ENCODE assay signal across 24 cellular contexts in the genomic region with DNA sequence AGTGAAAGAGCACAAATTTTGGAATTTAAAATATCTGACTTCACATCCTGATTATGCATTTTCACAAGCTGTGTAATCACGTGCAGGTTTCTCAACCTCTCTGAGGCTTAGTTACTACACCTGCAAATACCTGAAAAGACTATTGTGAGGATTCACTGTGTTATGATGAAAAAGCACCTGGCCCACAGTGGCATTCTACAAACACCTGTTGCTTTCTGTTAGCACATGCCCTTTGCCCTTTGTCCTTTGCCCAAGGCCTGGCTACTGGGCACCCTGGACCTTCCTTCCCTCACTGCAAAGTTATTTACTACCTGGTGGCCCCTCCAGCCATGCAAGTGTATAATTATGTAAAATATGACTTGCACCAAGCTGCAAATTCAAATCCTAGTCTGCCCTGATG.
DNase-seq lines count a peak whose midpoint lies in the region; ATAC-seq, FAIRE-seq and TF ChIP-seq lines count a peak whose summit lies in the region.
"Had no signal": no experiment of that assay in that cellular context is flagged by ENCODE, and none has a peak within 500 bp of the region (broad histone marks: within the 10 kb centered on the region; RNA-seq: fewer than 3 reads in every experiment).

No MANE protein-coding gene starts in this region.

- FAIRE-seq in HepG2 (lab: Jason Lieb, UNC) = no peak
- FAIRE-seq: A204.1, D721Med, G401.6, GM12891, GM19239 had no signal

- H3K36me3 ChIP-seq in liver (ENCODE audit: control insufficient read depth in 4 of 4, insufficient read depth in 3 of 4, low read depth in 1 of 4, low read length in 3 of 4) (no peaks in the 10 kb centered on the region), HepG2 (replicated peaks in 1 of 2; ENCODE audit: control insufficient read depth in 1 of 2, insufficient read depth in 2 of 2, low read length in 2 of 2) (no peaks in the 10 kb centered on the region), HEK293 (ENCODE audit: control insufficient read depth in 2 of 2, insufficient read depth in 1 of 2, low read length in 2 of 2) (no peaks in the 10 kb centered on the region), trophoblast cell (ENCODE audit: control insufficient read depth in 1 of 2, insufficient read depth in 2 of 2, low read length in 2 of 2) (no peaks in the 10 kb centered on the region)
- H3K36me3 ChIP-seq: BE2C, BLaER1 had no signal

- TF ChIP-seq EP300 in HepG2 (IDR thresholded peaks at IDR 0.05; ENCODE audit: low read depth in 2 of 2, low read length in 2 of 2) (no peak), HepG2 (CRISPR knock-in tag; IDR thresholded peaks at IDR 0.05; ENCODE audit: borderline replicate concordance) (no peak)

- BruUV-seq in HepG2 (replicated peaks; lab: Mats Ljungman, UMichigan) = no TSS peak

- H2BK12ac ChIP-seq in trophoblast cell (ENCODE audit: low read length) = no peak overlapping the region

- no peak overlapping the region for H4K12ac ChIP-seq in trophoblast cell (ENCODE audit: low read depth, low read length)

- H3K18ac ChIP-seq in trophoblast cell (ENCODE audit: low read length) = no peak overlapping the region

- CTCF ChIA-PET in HepG2 (lab: Yijun Ruan, JAX; ENCODE audit: low intra/inter-chr PET ratio, low total read pairs) = no interaction called here
- CTCF ChIA-PET in HEK293 (lab: Yijun Ruan, JAX) = no interaction called here

- no peak for TF ChIP-seq POLR2A in HepG2 (IDR thresholded peaks at IDR 0.05; ENCODE audit: insufficient read depth in 1 of 2, low read depth in 2 of 2, low read length in 2 of 2)
- TF ChIP-seq POLR2A in erythroblast (IDR thresholded peaks at IDR 0.05; ENCODE audit: low read length) = no peak

- ATAC-seq in HepG2 = no peak

- no peak for TF ChIP-seq RAD21 in liver (IDR thresholded peaks at IDR 0.05)
- TF ChIP-seq RAD21 in HepG2 (CRISPR knock-in tag; IDR thresholded peaks at IDR 0.05) = no peak

- H2AFZ ChIP-seq in HepG2 (ENCODE audit: low read length) (no peak overlapping the region), trophoblast cell (ENCODE audit: insufficient read depth, low read length, poor library complexity) (no peak overlapping the region)

- WGBS in liver = 75% methylated on average over 1 of the region's 1 CpG
- 0% methylated on average over 1 of the region's 1 CpG for WGBS in HepG2 (ENCODE audit: low lambda C conversion rate)
- WGBS in trophoblast cell (ENCODE audit: extremely low coverage, insufficient coverage, insufficient read length) = no CpG with 5 or more reads among the region's 1 CpG

- H2BK5ac ChIP-seq in trophoblast cell (ENCODE audit: low read depth, low read length, poor library complexity) = no peak overlapping the region

- H3K23ac ChIP-seq in trophoblast cell (ENCODE audit: low read length) = no peak overlapping the region

- no peaks in the 10 kb centered on the region for H3K4me1 ChIP-seq in liver (ENCODE audit: control insufficient read depth in 4 of 4, insufficient read depth in 4 of 4, low read length in 3 of 4)
- no peaks in the 10 kb centered on the region for H3K4me1 ChIP-seq in HepG2 (ENCODE audit: insufficient read depth, low read length)
- no peaks in the 10 kb centered on the region for H3K4me1 ChIP-seq in HEK293 (ENCODE audit: control insufficient read depth, insufficient read depth, low read length)
- H3K4me1 ChIP-seq in trophoblast cell (ENCODE audit: control insufficient read depth in 1 of 2, insufficient read depth in 2 of 2, low read length in 2 of 2) = no peaks in the 10 kb centered on the region
- H3K4me1 ChIP-seq: BE2C, BLaER1, Caco-2 had no signal

- no peaks in the 10 kb centered on the region for H4K20me1 ChIP-seq in HepG2 (ENCODE audit: insufficient read depth, low read length)
- H4K20me1 ChIP-seq: BLaER1 had no signal

- POLR2A ChIA-PET in HepG2 (lab: Yijun Ruan, JAX) = no interaction called here
- POLR2A ChIA-PET in HEK293 (lab: Yijun Ruan, JAX) = no interaction called here

- no peak overlapping the region for H4K91ac ChIP-seq in trophoblast cell (ENCODE audit: low read depth, low read length)

- no peak overlapping the region for H2AK5ac ChIP-seq in trophoblast cell (ENCODE audit: low read length)

- TF ChIP-seq CTCF in liver (IDR thresholded peaks at IDR 0.05; ENCODE audit: low read depth, low read length, missing input control) (no peak), HepG2 (CRISPR knock-in tag; IDR thresholded peaks at IDR 0.05) (no peak), HEK293 (tag by site-specific recombination; IDR thresholded peaks at IDR 0.05) (no peak)

- H3K79me2 ChIP-seq in HepG2 (ENCODE audit: insufficient read depth, low read length) (no peaks in the 10 kb centered on the region), trophoblast cell (ENCODE audit: control insufficient read depth, insufficient read depth, low read length, poor library complexity) (no peaks in the 10 kb centered on the region)

- H3K4me2 ChIP-seq in HepG2 (ENCODE audit: low read depth, low read length) (no peak overlapping the region), trophoblast cell (ENCODE audit: low read length) (no peak overlapping the region)
- H3K4me2 ChIP-seq: BLaER1 had no signal

- no peaks in the 10 kb centered on the region for H3K27me3 ChIP-seq in liver (ENCODE audit: control insufficient read depth in 4 of 4, insufficient read depth in 4 of 4, low read length in 3 of 4)
- peaks cover 0 to 4% of the 10 kb centered on the region in 2 experiments; a peak in 1 of 5 replicates for H3K27me3 ChIP-seq in HepG2 (ENCODE audit: control insufficient read depth in 1 of 2, insufficient read depth in 2 of 2, low read length in 2 of 2)
- H3K27me3 ChIP-seq in trophoblast cell (ENCODE audit: insufficient read depth, low read length) = no peaks in the 10 kb centered on the region
- H3K27me3 ChIP-seq: BE2C, BLaER1 had no signal

- H3K27ac ChIP-seq in liver (ENCODE audit: low read depth in 1 of 2, low read length in 2 of 2) = no peak overlapping the region
- no peak overlapping the region for H3K27ac ChIP-seq in HepG2 (ENCODE audit: extremely low read length, insufficient read depth, low read length)
- H3K27ac ChIP-seq in HEK293 (ENCODE audit: extremely low read depth, low read depth, low read length) = no peak overlapping the region
- H3K27ac ChIP-seq in trophoblast cell (ENCODE audit: low read depth, low read length) = no peak overlapping the region
- H3K27ac ChIP-seq: BLaER1 had no signal

- no peaks in the 10 kb centered on the region for H3K79me1 ChIP-seq in trophoblast cell (ENCODE audit: low read length)

- DNase-seq in HepG2 (ENCODE audit: low spot score) = no peak
- DNase-seq in trophoblast cell = peak; percentile 47 to 65
- no peak for DNase-seq in SKM-1 (lab: John Stamatoyannopoulos, UW; ENCODE audit: unreplicated experiment)
- DNase-seq in erythroblast (lab: John Stamatoyannopoulos, UW) = no peak
- DNase-seq in RPMI8226 = no peak
- DNase-seq: 8988T; ACHN; BE2C; C1 segment of cervical spinal cord; Caco-2; Calu3; CD4-positive, alpha-beta memory T cell; CD4-positive, CD25-positive, alpha-beta regulatory T cell; CD8-positive, alpha-beta memory T cell; DMS79 treated with DMSO at 0.1 percent for 48 hours; GF-D8 had no signal

- no peak overlapping the region for H3K4ac ChIP-seq in trophoblast cell (ENCODE audit: low read depth, low read length)

- H4K8ac ChIP-seq in trophoblast cell (ENCODE audit: low read depth, low read length) = no peak overlapping the region

- no peak overlapping the region for H3K14ac ChIP-seq in trophoblast cell (ENCODE audit: low read length)

- no peak overlapping the region for H3K4me3 ChIP-seq in liver (ENCODE audit: low read depth in 1 of 3, low read length in 3 of 3)
- H3K4me3 ChIP-seq in HepG2 (replicated peaks in 1 of 3; ENCODE audit: insufficient read depth in 1 of 3, low read depth in 2 of 3, low read length in 3 of 3) = no peak overlapping the region
- no peak overlapping the region for H3K4me3 ChIP-seq in HEK293 (ENCODE audit: low read depth, low read length)
- H3K4me3 ChIP-seq in trophoblast cell (ENCODE audit: low read depth, low read length) = no peak overlapping the region
- H3K4me3 ChIP-seq: BLaER1 had no signal

- H3K9ac ChIP-seq in liver (ENCODE audit: low read depth in 1 of 2, low read length in 2 of 2) = no peak overlapping the region
- H3K9ac ChIP-seq in HepG2 (ENCODE audit: insufficient read depth, low read depth, low read length) = no peak overlapping the region
- H3K9ac ChIP-seq in trophoblast cell (ENCODE audit: low read length) = no peak overlapping the region
- H3K9ac ChIP-seq: BLaER1 had no signal

- H2BK120ac ChIP-seq in trophoblast cell (ENCODE audit: insufficient read depth, low read length, poor library complexity) = no peak overlapping the region

- intact Hi-C loops in HepG2 (cut with micrococcal nuclease; ENCODE audit: unreplicated experiment) = no loop called here

- H3K9me3 ChIP-seq in liver (ENCODE audit: control insufficient read depth in 4 of 4, low read length in 3 of 4) (no peaks in the 10 kb centered on the region), HepG2 (ENCODE audit: low read length) (no peaks in the 10 kb centered on the region), HEK293 (ENCODE audit: control insufficient read depth, insufficient read depth, low read depth, low read length) (no peaks in the 10 kb centered on the region), trophoblast cell (ENCODE audit: insufficient read depth, low read depth, low read length) (no peaks in the 10 kb centered on the region)
- H3K9me3 ChIP-seq: BE2C, BLaER1, Caco-2 had no signal

- in situ Hi-C loops in HepG2 (cut with HindIII; ENCODE audit: extremely low pct_ligation_motif_present, low pct_unique_long_range_greater_than_20kb) = loop anchor here (25.0 kb wide), 1 partner anchor 1165 kb away; a partner anchor contains a TSS

TF ChIP-seq in liver, 16 proteins besides CTCF, POLR2A, EP300 and RAD21 (continues in another document):
- TF ChIP-seq HNF4A (conservative IDR thresholded peaks at IDR 0.05) (peak; percentile 35 to 78), EGR1 (IDR thresholded peaks at IDR 0.05; ENCODE audit: low read depth in 2 of 2) (no peak)

TF ChIP-seq in HepG2, 621 proteins besides CTCF, POLR2A, EP300 and RAD21 (continues in another document):
- no peak for TF ChIP-seq ELF4 (CRISPR knock-in tag; IDR thresholded peaks at IDR 0.05; ENCODE audit: borderline replicate concordance)

TF ChIP-seq in HEK293, 187 proteins besides CTCF, POLR2A, EP300 and RAD21:
- TF ChIP-seq, protein P1, sequence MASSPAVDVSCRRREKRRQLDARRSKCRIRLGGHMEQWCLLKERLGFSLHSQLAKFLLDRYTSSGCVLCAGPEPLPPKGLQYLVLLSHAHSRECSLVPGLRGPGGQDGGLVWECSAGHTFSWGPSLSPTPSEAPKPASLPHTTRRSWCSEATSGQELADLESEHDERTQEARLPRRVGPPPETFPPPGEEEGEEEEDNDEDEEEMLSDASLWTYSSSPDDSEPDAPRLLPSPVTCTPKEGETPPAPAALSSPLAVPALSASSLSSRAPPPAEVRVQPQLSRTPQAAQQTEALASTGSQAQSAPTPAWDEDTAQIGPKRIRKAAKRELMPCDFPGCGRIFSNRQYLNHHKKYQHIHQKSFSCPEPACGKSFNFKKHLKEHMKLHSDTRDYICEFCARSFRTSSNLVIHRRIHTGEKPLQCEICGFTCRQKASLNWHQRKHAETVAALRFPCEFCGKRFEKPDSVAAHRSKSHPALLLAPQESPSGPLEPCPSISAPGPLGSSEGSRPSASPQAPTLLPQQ (tag by site-specific recombination; IDR thresholded peaks at IDR 0.05) = no peak
- TF ChIP-seq GLI2 (tag by site-specific recombination; IDR thresholded peaks at IDR 0.05; ENCODE audit: borderline replicate concordance, low read depth) (no peak), SCRT2 (tag by site-specific recombination; IDR thresholded peaks at IDR 0.05) (peak; percentile 82)

Comparison
In these comparisons a context has a peak if more than half of its experiments do, and no peak if none do; other contexts are left out.
1. DNase-seq: peak in trophoblast cell (2 of 2); none in HepG2 (single experiment), SKM-1 (single experiment), erythroblast (0 of 2) and RPMI8226 (single experiment).